8 cellular contexts compared by ENCODE assay signal in genomic region chr2:200509227-200509607, GRCh38. TPM values are rescaled to one million over a fixed set of nuclear protein-coding genes. Genes with fewer than 3 reads are reported as not detected.
DNase-seq lines count a peak whose midpoint lies in the region; ATAC-seq and TF ChIP-seq lines count a peak whose summit lies in the region.

No MANE protein-coding gene starts in this region.

- peaks cover 20% of the 10 kb centered on the region for H3K79me1 ChIP-seq in mesenchymal stem cell (replicated peaks; ENCODE audit: low read length, poor library complexity, severe bottlenecking)

- in situ Hi-C loops in ACHN (cut with HindIII; ENCODE audit: low pct_ligation_motif_present, low pct_unique_long_range_greater_than_20kb, low sequenced_read_pairs) = no loop called here

- CTCF ChIA-PET in PC-3 (lab: Charles Lee) = interaction anchor here (1.3 to 1.6 kb wide), 2 partner anchors 14 to 26 kb away, joined by 4 to 10 read pairs; no protein-coding TSS in a partner anchor

- TF ChIP-seq CTCF in PC-3 (conservative IDR thresholded peaks at IDR 0.05; ENCODE audit: low read depth, low read length) = no peak
- no peak for TF ChIP-seq CTCF in dorsolateral prefrontal cortex (IDR thresholded peaks at IDR 0.05 in 54 of 56, conservative IDR thresholded peaks at IDR 0.05 in 2 of 56; ENCODE audit: low read depth in 1 of 56, partially characterized antibody in 56 of 56)
- TF ChIP-seq CTCF in uterus (IDR thresholded peaks at IDR 0.05) = no peak

- H3K79me2 ChIP-seq in PC-3 (ENCODE audit: low read length) = peaks cover 15% of the 10 kb centered on the region

- H3F3A ChIP-seq in PC-3 (ENCODE audit: low read length, unreplicated experiment) = no peaks in the 10 kb centered on the region

- no peak overlapping the region for H2BK5ac ChIP-seq in mesenchymal stem cell (ENCODE audit: low read depth, low read length, poor library complexity, severe bottlenecking)

- no peaks in the 10 kb centered on the region for H4K20me1 ChIP-seq in PC-3 (ENCODE audit: low read length)

- peak overlapping the region; percentile 94 for H4K8ac ChIP-seq in mesenchymal stem cell (ENCODE audit: low read length)

- peak overlapping the region; percentile 8 for H2AK5ac ChIP-seq in mesenchymal stem cell (ENCODE audit: low read length, severe bottlenecking)

- H3K23ac ChIP-seq in mesenchymal stem cell (ENCODE audit: low read length in 2 of 2) = no peak overlapping the region

- ATAC-seq in GM19023 (IDR thresholded peaks at IDR 0.05; ENCODE audit: unreplicated experiment) (peak; percentile 14), PC-3 (peak; percentile 6; the same call in 1 of the 2 replicates), GM21515 (IDR thresholded peaks at IDR 0.05; ENCODE audit: unreplicated experiment) (no peak), HG02759 (IDR thresholded peaks at IDR 0.05; ENCODE audit: unreplicated experiment) (no peak)

- no peak overlapping the region for H2BK12ac ChIP-seq in mesenchymal stem cell (ENCODE audit: low read length in 2 of 2)

- peak overlapping the region; percentile 68 to 91 for H3K4ac ChIP-seq in mesenchymal stem cell (ENCODE audit: low read depth in 1 of 2, low read length in 2 of 2)

- peak overlapping the region in 1 of 2 experiments; percentile 58 for H3K14ac ChIP-seq in mesenchymal stem cell (ENCODE audit: low read length in 2 of 2)

- no peaks in the 10 kb centered on the region for H3K9me2 ChIP-seq in PC-3 (replicated peaks; ENCODE audit: low read length)

- 78% methylated on average over 8 of the region's 8 CpGs for WGBS in mesenchymal stem cell

- H3K9ac ChIP-seq in PC-3 (ENCODE audit: low read length) (peak overlapping the region; percentile 92), mesenchymal stem cell (ENCODE audit: low read length) (peak overlapping the region; percentile 96)

- H3K18ac ChIP-seq in mesenchymal stem cell (ENCODE audit: low read depth in 1 of 2, low read length in 2 of 2) = peak overlapping the region; percentile 75 to 84

- H3K27ac ChIP-seq in PC-3 (ENCODE audit: low read length) = peak overlapping the region; percentile 12; the same call in 1 of the 2 replicates
- peak overlapping the region in 57 of 59 donors; percentile 1 to 93 (median 82) for H3K27ac ChIP-seq in dorsolateral prefrontal cortex
- H3K27ac ChIP-seq in mesenchymal stem cell (ENCODE audit: low read length, poor library complexity, severe bottlenecking) = no peak overlapping the region
- H3K27ac ChIP-seq in uterus = peak overlapping the region; percentile 85 to 93

- no peaks in the 10 kb centered on the region for H3K27me3 ChIP-seq in PC-3 (ENCODE audit: low read length)
- H3K27me3 ChIP-seq in dorsolateral prefrontal cortex = no peaks in the 10 kb centered on the region
- peaks cover 12 to 20% of the 10 kb centered on the region in 2 experiments for H3K27me3 ChIP-seq in mesenchymal stem cell (ENCODE audit: control insufficient read depth in 1 of 2, insufficient read depth in 1 of 2, low read length in 2 of 2)
- no peaks in the 10 kb centered on the region for H3K27me3 ChIP-seq in uterus

- H4K91ac ChIP-seq in mesenchymal stem cell (ENCODE audit: low read length) = peak overlapping the region; percentile 37

- H3K9me3 ChIP-seq in PC-3 (ENCODE audit: low read length) (no peaks in the 10 kb centered on the region), mesenchymal stem cell (ENCODE audit: control insufficient read depth, low read length) (no peaks in the 10 kb centered on the region), uterus (no peaks in the 10 kb centered on the region)

- DNase-seq in ACHN (peak; percentile 26), PC-3 (no peak), dorsolateral prefrontal cortex (peak in 2 of 10 donors; percentile 7 to 46), mesenchymal stem cell (peak; percentile 23), uterus (no peak)

- POLR2A ChIA-PET in PC-3 (lab: Charles Lee; ENCODE audit: unreplicated experiment) = interaction anchor here (1.0 kb wide), 1 partner anchor 14 kb away, joined by 3 read pairs; no protein-coding TSS in a partner anchor

- peak overlapping the region; percentile 92 for H3K4me3 ChIP-seq in PC-3 (ENCODE audit: low read length)
- peak overlapping the region; percentile 59 to 94 (median 82) for H3K4me3 ChIP-seq in dorsolateral prefrontal cortex
- H3K4me3 ChIP-seq in mesenchymal stem cell (ENCODE audit: insufficient read depth in 1 of 2, low read depth in 1 of 2, low read length in 2 of 2) = peak overlapping the region; percentile 80 to 94
- peak overlapping the region; percentile 64 to 95 for H3K4me3 ChIP-seq in uterus

- no peak overlapping the region for H2BK120ac ChIP-seq in mesenchymal stem cell (ENCODE audit: low read depth, low read length)

- H2BK15ac ChIP-seq in mesenchymal stem cell (ENCODE audit: low read depth, poor library complexity, severe bottlenecking) = no peak overlapping the region

- no peak for TF ChIP-seq POLR2A in uterus (IDR thresholded peaks at IDR 0.05)

- H3K4me1 ChIP-seq in PC-3 (ENCODE audit: insufficient read depth, low read length) (peaks cover 24% of the 10 kb centered on the region), mesenchymal stem cell (ENCODE audit: control insufficient read depth, insufficient read depth, low read depth, low read length) (peaks cover 2% of the 10 kb centered on the region), uterus (peaks cover 0 to 7% of the 10 kb centered on the region in 2 donors)

- BruUV-seq in PC-3 (replicated peaks; lab: Mats Ljungman, UMichigan) = TSS peak; percentile 64

- intact Hi-C loops in PC-3 (cut with micrococcal nuclease) (no loop called here), dorsolateral prefrontal cortex (cut with DNase I) (no loop called here), uterus (cut with DNase I; ENCODE audit: low total_unique reads) (no loop called here)

- H3K36me3 ChIP-seq in PC-3 (ENCODE audit: low read depth, low read length) (no peaks in the 10 kb centered on the region; the same call in 1 of the 2 replicates), mesenchymal stem cell (ENCODE audit: control insufficient read depth in 1 of 2, insufficient read depth in 2 of 2, low read depth in 1 of 2, low read length in 2 of 2) (peaks cover 0 to 23% of the 10 kb centered on the region in 2 experiments), uterus (no peaks in the 10 kb centered on the region)

- H3K4me2 ChIP-seq in PC-3 (ENCODE audit: low read length) (peak overlapping the region; percentile 100), mesenchymal stem cell (ENCODE audit: low read length, poor library complexity, severe bottlenecking) (peak overlapping the region; percentile 70)

- H2AFZ ChIP-seq in PC-3 (ENCODE audit: low read length) (peak overlapping the region; percentile 98), mesenchymal stem cell (ENCODE audit: low read depth, low read length) (no peak overlapping the region)

RNA-seq across cellular contexts. Expression of gene KCTD18, which starts 0.7 kb away (rescaled TPM):
- total RNA-seq in PC-3 (2014; rRNA removed) (10.4 and 13.0 TPM in 2 replicates), dorsolateral prefrontal cortex (10 to 100 TPM in 101 of 120 experiments, 1 to 10 TPM in 19; 8.4 to 19.0 (median 12.2) TPM), uterus (10 to 100 TPM; 10.5 to 77.4 (median 16.9) TPM)
- 6.8 TPM for polyA plus RNA-seq in mesenchymal stem cell (2013, experiment 1 of 2)
- polyA plus RNA-seq in mesenchymal stem cell (2013, experiment 2 of 2) = 8.0 TPM

RNA-seq across cellular contexts. Expression of gene SGO2, which starts 16.8 kb away (rescaled TPM):
- total RNA-seq in PC-3 (2014; rRNA removed) (23.5 and 25.6 TPM in 2 replicates), dorsolateral prefrontal cortex (1 to 10 TPM; 1.7 to 6.1 (median 3.1) TPM), uterus (10 to 100 TPM in 1 of 4 donors, 1 to 10 TPM in 3; 1.8 to 12.5 (median 2.3) TPM)
- 3.5 TPM for polyA plus RNA-seq in mesenchymal stem cell (2013, experiment 1 of 2)
- polyA plus RNA-seq in mesenchymal stem cell (2013, experiment 2 of 2) = 3.7 TPM

Comparison
In these comparisons a context has a peak if more than half of its experiments do, and no peak if none do; other contexts are left out.
1. DNase-seq: peak in ACHN (single experiment) and mesenchymal stem cell (single experiment); none in PC-3 (single experiment) and uterus (0 of 2).
2. ATAC-seq: peak in GM19023 (single experiment) and PC-3 (single experiment); none in GM21515 (single experiment) and HG02759 (single experiment).
3. Peak in every context shown above with its lines, with median percentiles within 50 percentile points of each other: H3K4me3 ChIP-seq.